Comparison of ENCODE assay signal across 8 cellular contexts in the genomic region with DNA sequence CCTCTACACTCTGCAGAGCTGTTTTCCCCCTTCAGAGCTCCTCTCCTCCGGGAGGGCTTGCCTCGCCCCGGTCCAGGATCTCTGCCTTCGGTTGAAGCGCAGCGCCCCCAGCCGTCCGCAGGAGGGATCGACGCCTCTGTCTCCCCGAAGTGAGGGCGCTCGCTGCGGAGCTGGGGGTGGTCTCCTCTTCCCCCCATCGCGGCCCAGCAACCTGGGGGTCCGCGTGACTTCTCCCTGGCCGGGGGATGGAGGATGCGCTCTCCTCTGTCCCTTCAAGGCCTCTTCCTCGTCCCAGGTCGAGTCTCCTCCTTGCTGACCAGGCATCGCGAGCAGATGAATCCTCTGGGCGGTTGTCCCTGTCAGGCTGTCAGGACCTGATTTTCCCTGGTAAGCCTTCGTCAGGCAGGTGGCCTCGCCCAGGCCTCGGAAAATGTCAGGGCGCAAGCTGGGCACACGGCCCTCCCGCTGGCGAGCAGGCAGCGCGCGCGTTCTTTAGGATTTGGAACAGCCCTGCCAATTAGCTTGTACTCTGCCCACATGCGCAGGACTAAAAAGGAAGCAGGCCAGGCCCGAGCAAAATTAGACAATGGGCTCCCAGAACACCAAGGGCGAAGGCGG.
A peak's percentile ranks its signal among the peaks of the same experiment; 100 is the strongest.
DNase-seq lines count a peak whose midpoint lies in the region; ATAC-seq, FAIRE-seq and TF ChIP-seq lines count a peak whose summit lies in the region.

No MANE protein-coding gene starts in this region.

- peak; percentile 51 to 56 for DNase-seq in A549 (ENCODE audit: low read depth in 1 of 2, low spot score in 1 of 2)
- peak; percentile 85 for DNase-seq in GM13976 (ENCODE audit: low spot score)
- peak; percentile 32 for DNase-seq in T-helper 2 cell treated with Interferon-gamma antibody and Interleukin-4, amounts not matched to agents 5 μg/mL and 100 μg/mL, for 36 hours (ENCODE audit: low spot score)
- peak; percentile 6 to 54 for DNase-seq in dermis microvascular lymphatic vessel endothelial cell (ENCODE audit: low read depth in 2 of 2)
- peak; percentile 78 for DNase-seq in left lobe of liver (ENCODE audit: low spot score)
- DNase-seq in stimulated activated CD4-positive, alpha-beta T cell treated with anti-CD3 and anti-CD28 coated beads, Interleukin-2, amount 100 ng/mL, for 24 hours, result peak; percentile 22 to 65

- H3K4me3 Mint-ChIP-seq in T-helper 2 cell treated with Interferon-gamma antibody and Interleukin-4, amounts not matched to agents 5 μg/mL and 100 μg/mL, for 36 hours, result peak overlapping the region; percentile 53

- no peak for TF ChIP-seq EP300 in A549 (IDR thresholded peaks at IDR 0.05)

- H3K27me3 Mint-ChIP-seq in T-helper 2 cell treated with Interferon-gamma antibody and Interleukin-4, amounts not matched to agents 5 μg/mL and 100 μg/mL, for 36 hours (ENCODE audit: low read depth), result peaks cover 24% of the 10 kb centered on the region

- H3K27ac Mint-ChIP-seq in T-helper 2 cell treated with Interferon-gamma antibody and Interleukin-4, amounts not matched to agents 5 μg/mL and 100 μg/mL, for 36 hours, result no peak overlapping the region

- H3K9me3 Mint-ChIP-seq in T-helper 2 cell treated with Interferon-gamma antibody and Interleukin-4, amounts not matched to agents 5 μg/mL and 100 μg/mL, for 36 hours, result no peaks in the 10 kb centered on the region

- H3K36me3 ChIP-seq in HUES64 (ENCODE audit: insufficient read depth, low read length), result no peaks in the 10 kb centered on the region

- H3K4me3 ChIP-seq in A549 (0 out of 3 replicates have a peak overlapping the region, but pooled peaks have one; percentile 25), HUES64 (ENCODE audit: low read length) (peak overlapping the region; percentile 40)

- no peak for FAIRE-seq in A549 (lab: Jason Lieb, UNC)

- no peaks in the 10 kb centered on the region for H3K36me3 Mint-ChIP-seq in T-helper 2 cell treated with Interferon-gamma antibody and Interleukin-4, amounts not matched to agents 5 μg/mL and 100 μg/mL, for 36 hours (ENCODE audit: low read depth)

- CTCF ChIA-PET in A549 (lab: Yijun Ruan, JAX), result interaction anchor here (0.6 to 3.0 kb wide), 117 partner anchors 9 to 1089 kb away, joined by 3 to 53 read pairs (median 4); partner anchors contain the start of gene C1orf21

- peak; percentile 83 to 91 for TF ChIP-seq RAD21 in A549 (conservative IDR thresholded peaks at IDR 0.05 in 1 of 2, IDR thresholded peaks at IDR 0.05 in 1 of 2)

- H3K9ac ChIP-seq in HUES64 (ENCODE audit: low read depth, low read length), result no peak overlapping the region

- H3K27me3 ChIP-seq in HUES64 (ENCODE audit: insufficient read depth, low read length), result peaks cover 8% of the 10 kb centered on the region; the same call in 1 of the 2 replicates

- in situ Hi-C loops in GM13976 (cut with MboI; ENCODE audit: low sequenced_read_pairs, unreplicated experiment), result loop anchor here (25.0 kb wide), 1 partner anchor 577 kb away; no protein-coding TSS in a partner anchor

- H3K27ac ChIP-seq in A549 (peak overlapping the region; percentile 60 to 75), HUES64 (ENCODE audit: low read depth, low read length) (no peak overlapping the region)

- no peaks in the 10 kb centered on the region for H3K4me1 ChIP-seq in A549
- H3K4me1 ChIP-seq in HUES64 (ENCODE audit: insufficient read depth, low read length), result peaks cover 25% of the 10 kb centered on the region

- TF ChIP-seq CTCF in A549 (IDR thresholded peaks at IDR 0.05) (peak; percentile 86), GM13976 (IDR thresholded peaks at IDR 0.05; ENCODE audit: borderline replicate concordance, control extremely low read depth, extremely low read depth, insufficient read depth, missing control alignments) (peak; percentile 90)

- ATAC-seq in A549 (peak; percentile 90 to 98), left lobe of liver (peak; percentile 98), GM19467 (IDR thresholded peaks at IDR 0.05; ENCODE audit: unreplicated experiment) (no peak)

- H3K9me3 ChIP-seq in A549, result no peaks in the 10 kb centered on the region
- H3K9me3 ChIP-seq in HUES64 (ENCODE audit: insufficient read depth, low read depth, low read length), result no peaks in the 10 kb centered on the region

- H3K4me2 ChIP-seq in A549, result peak overlapping the region; percentile 85

- TF ChIP-seq POLR2A in A549 (IDR thresholded peaks at IDR 0.05; ENCODE audit: low read length), result no peak

- POLR2A ChIA-PET in A549 (lab: Yijun Ruan, JAX), result interaction anchor here (0.9 to 1.8 kb wide), 3 partner anchors 277 to 613 kb away, joined by 3 to 6 read pairs (median 3); partner anchors contain the start of genes C1orf21 and TSEN15

- WGBS in A549 (ENCODE audit: missing lambda C conversion rate), result 50% methylated on average over 14 of the region's 40 CpGs
- 38% methylated on average over 40 of the region's 40 CpGs for WGBS in HUES64

- H3K4me1 Mint-ChIP-seq in T-helper 2 cell treated with Interferon-gamma antibody and Interleukin-4, amounts not matched to agents 5 μg/mL and 100 μg/mL, for 36 hours (ENCODE audit: low read depth), result peaks cover 8% of the 10 kb centered on the region

TF ChIP-seq in A549, 52 proteins besides CTCF, POLR2A, EP300 and RAD21:
- TF ChIP-seq, protein P1, sequence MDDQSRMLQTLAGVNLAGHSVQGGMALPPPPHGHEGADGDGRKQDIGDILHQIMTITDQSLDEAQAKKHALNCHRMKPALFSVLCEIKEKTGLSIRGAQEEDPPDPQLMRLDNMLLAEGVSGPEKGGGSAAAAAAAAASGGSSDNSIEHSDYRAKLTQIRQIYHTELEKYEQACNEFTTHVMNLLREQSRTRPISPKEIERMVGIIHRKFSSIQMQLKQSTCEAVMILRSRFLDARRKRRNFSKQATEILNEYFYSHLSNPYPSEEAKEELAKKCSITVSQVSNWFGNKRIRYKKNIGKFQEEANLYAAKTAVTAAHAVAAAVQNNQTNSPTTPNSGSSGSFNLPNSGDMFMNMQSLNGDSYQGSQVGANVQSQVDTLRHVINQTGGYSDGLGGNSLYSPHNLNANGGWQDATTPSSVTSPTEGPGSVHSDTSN (IDR thresholded peaks at IDR 0.05), result no peak
- TF ChIP-seq SMC3 (IDR thresholded peaks at IDR 0.05), result peak; percentile 89

Comparison
In these comparisons a context has a peak if more than half of its experiments do, and no peak if none do; other contexts are left out.
1. DNase-seq: peak in every context shown above with its lines; median percentile 85 in GM13976; 78 in left lobe of liver; 54 in A549; 44 in stimulated activated CD4-positive, alpha-beta T cell treated with anti-CD3 and anti-CD28 coated beads, Interleukin-2, amount 100 ng/mL, for 24 hours; 32 in T-helper 2 cell treated with Interferon-gamma antibody and Interleukin-4, amounts not matched to agents 5 μg/mL and 100 μg/mL, for 36 hours; 30 in dermis microvascular lymphatic vessel endothelial cell.